23 cellular contexts compared by ENCODE assay signal in the genomic region with DNA sequence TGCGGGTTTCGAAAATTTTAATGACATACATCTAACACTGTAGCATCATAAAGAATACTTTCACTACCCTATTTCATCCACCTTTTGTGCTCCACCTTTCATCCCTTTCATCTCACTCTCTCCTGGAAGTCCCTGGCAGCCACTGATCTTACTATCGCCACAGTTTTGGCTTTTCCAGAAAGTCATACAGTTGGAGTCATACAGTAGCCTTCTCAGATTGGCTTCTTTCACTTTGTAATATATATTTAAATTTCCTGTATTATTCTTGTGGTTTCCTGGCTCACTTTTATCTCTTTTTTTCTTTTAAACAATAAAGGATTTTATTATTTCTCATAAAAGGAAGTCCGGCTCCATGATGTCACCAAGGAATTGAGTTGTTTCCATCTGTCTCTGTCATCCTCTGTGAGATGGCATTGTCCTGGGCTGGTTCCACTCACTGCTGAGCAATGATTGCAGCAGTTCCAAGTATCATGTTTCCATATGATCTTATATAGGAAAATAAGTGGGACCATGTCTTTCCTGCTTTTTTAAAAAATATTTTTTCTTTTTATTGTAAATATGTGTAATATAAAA.
"Had no signal": no experiment of that assay in that cellular context is flagged by ENCODE, and none has a peak within 500 bp of the region (broad histone marks: within the 10 kb centered on the region; RNA-seq: fewer than 3 reads in every experiment).

No MANE protein-coding gene starts in this region.

- DNase-seq: dermis blood vessel endothelial cell; dorsolateral prefrontal cortex; effector CD4-positive, alpha-beta T cell; effector memory CD4-positive, alpha-beta T cell; erythroblast; esophagus squamous epithelium; foreskin fibroblast; foreskin melanocyte; gastrocnemius medialis; glutamatergic neuron; head of caudate nucleus; heart right ventricle; hippocampal formation; left cardiac atrium; left lung; left ventricle myocardium superior; lower lobe of right lung; mesenchymal stem cell; mucosa of descending colon; naive thymus-derived CD4-positive, alpha-beta T cell had no signal

- H3K27me3 ChIP-seq: dorsolateral prefrontal cortex, esophagus squamous epithelium, gastrocnemius medialis, heart right ventricle, left lung had no signal

- ATAC-seq: esophagus mucosa; gastrocnemius medialis; heart right ventricle; left cardiac atrium; left lung; left ventricle myocardium superior; lower lobe of right lung; mucosa of descending colon; naive thymus-derived CD4-positive, alpha-beta T cell had no signal

- H3K9me3 ChIP-seq: esophagus squamous epithelium, gastrocnemius medialis, lower lobe of right lung, mucosa of descending colon had no signal

- H3K36me3 ChIP-seq: esophagus squamous epithelium, gastrocnemius medialis, heart right ventricle, left lung, lower lobe of right lung had no signal

- H3K4me3 ChIP-seq: coronary artery, dorsolateral prefrontal cortex, esophagus squamous epithelium, gastrocnemius medialis, heart right ventricle, left lung, lower lobe of right lung, mucosa of descending colon had no signal

- H3K4me1 ChIP-seq: gastrocnemius medialis, heart right ventricle, left lung, lower lobe of right lung had no signal

- H3K27ac ChIP-seq: coronary artery, dorsolateral prefrontal cortex, epithelial cell of prostate, esophagus squamous epithelium, gastrocnemius medialis, heart right ventricle, left lung, lower lobe of right lung had no signal
